12 cellular contexts compared by ENCODE assay signal in genomic region chr5:176716320-176716719, GRCh38.
DNase-seq lines count a peak whose midpoint lies in the region; ATAC-seq, FAIRE-seq and TF ChIP-seq lines count a peak whose summit lies in the region.
"Had no signal": no experiment of that assay in that cellular context is flagged by ENCODE, and none has a peak within 500 bp of the region (broad histone marks: within the 10 kb centered on the region; RNA-seq: fewer than 3 reads in every experiment).

No MANE protein-coding gene starts in this region.

- no peak for TF ChIP-seq CTCF in bronchial epithelial cell (IDR thresholded peaks at IDR 0.05; ENCODE audit: insufficient read depth, low read length, severe bottlenecking)
- no peak for TF ChIP-seq CTCF in omental fat pad (IDR thresholded peaks at IDR 0.05)

- no peak overlapping the region for H3K4me3 ChIP-seq in bronchial epithelial cell (ENCODE audit: low read depth, low read length)
- H3K4me3 ChIP-seq: smooth muscle cell had no signal

- ATAC-seq in omental fat pad (ENCODE audit: low FRiP score): no peak
- ATAC-seq in HG03196 (IDR thresholded peaks at IDR 0.05; ENCODE audit: unreplicated experiment): no peak

- H3K36me3 ChIP-seq in bronchial epithelial cell (ENCODE audit: control insufficient read depth, insufficient read depth, low read length): no peaks in the 10 kb centered on the region

- FAIRE-seq in bronchial epithelial cell (lab: Jason Lieb, UNC): no peak

- H3K27me3 ChIP-seq in bronchial epithelial cell (ENCODE audit: control insufficient read depth, insufficient read depth, low read length): peaks cover 1% of the 10 kb centered on the region

- DNase-seq in NCI-H1105 treated with DMSO at 0.1 percent for 48 hours (lab: John Stamatoyannopoulos, UW) (peak; percentile 17), NCI-H1105 (lab: John Stamatoyannopoulos, UW) (no peak), MV-4-11 (lab: John Stamatoyannopoulos, UW) (peak; percentile 38), bronchial epithelial cell (ENCODE audit: low read depth) (peak; percentile 59), omental fat pad (ENCODE audit: low spot score) (peak; percentile 27), islet precursor cell (no peak)
- DNase-seq in activated CD4-positive, alpha-beta T cell treated with anti-CD3 and anti-CD28 coated beads for 1 hour: no peak
- DNase-seq: 8988T; activated CD4-positive, alpha-beta memory T cell treated with anti-CD3 and anti-CD28 coated beads for 36 hours; NCI-H1417 treated with DMSO at 0.1 percent for 48 hours had no signal

Comparison
In these comparisons a context has a peak if more than half of its experiments do, and no peak if none do; other contexts are left out.
1. DNase-seq: peak in NCI-H1105 treated with DMSO at 0.1 percent for 48 hours (single experiment), MV-4-11 (single experiment), bronchial epithelial cell (single experiment) and omental fat pad (single experiment); none in NCI-H1105 (single experiment), islet precursor cell (single experiment) and activated CD4-positive, alpha-beta T cell treated with anti-CD3 and anti-CD28 coated beads for 1 hour (single experiment).